In the genomic region with DNA sequence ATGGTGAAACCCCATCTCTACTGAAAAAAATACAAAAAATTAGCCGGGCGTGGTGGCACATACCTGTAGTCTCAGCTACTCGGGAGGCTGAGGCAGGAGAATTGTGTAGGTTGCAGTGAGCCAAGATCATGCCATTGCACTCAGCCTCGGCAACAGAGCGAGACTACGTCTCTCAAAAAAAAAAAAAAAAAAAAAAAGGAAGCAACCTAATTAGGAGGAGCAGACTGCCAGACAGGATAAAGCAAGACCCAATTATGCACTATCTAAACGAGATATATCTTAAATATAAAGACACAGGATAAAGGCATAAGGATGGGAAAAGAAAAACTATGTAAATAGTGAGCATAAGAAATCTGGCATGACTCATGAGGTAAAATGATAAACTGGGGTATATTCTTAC, we compare ENCODE assay signal across 1 cellular context.
TF ChIP-seq lines count a peak whose summit lies in the region.

No MANE protein-coding gene starts in this region.

TF ChIP-seq in HepG2, 621 proteins besides CTCF, POLR2A, EP300 and RAD21:
- TF ChIP-seq ZNF773 (CRISPR knock-in tag; IDR thresholded peaks at IDR 0.05; ENCODE audit: borderline replicate concordance) (no peak), ZNF562 (CRISPR knock-in tag; IDR thresholded peaks at IDR 0.05; ENCODE audit: borderline replicate concordance) (no peak), ZNF782 (CRISPR knock-in tag; IDR thresholded peaks at IDR 0.05; ENCODE audit: borderline replicate concordance) (no peak), ELF4 (CRISPR knock-in tag; IDR thresholded peaks at IDR 0.05; ENCODE audit: borderline replicate concordance) (0 out of 2 replicates have a peak, but pooled peaks have one; percentile 12)
- TF ChIP-seq, protein P1, sequence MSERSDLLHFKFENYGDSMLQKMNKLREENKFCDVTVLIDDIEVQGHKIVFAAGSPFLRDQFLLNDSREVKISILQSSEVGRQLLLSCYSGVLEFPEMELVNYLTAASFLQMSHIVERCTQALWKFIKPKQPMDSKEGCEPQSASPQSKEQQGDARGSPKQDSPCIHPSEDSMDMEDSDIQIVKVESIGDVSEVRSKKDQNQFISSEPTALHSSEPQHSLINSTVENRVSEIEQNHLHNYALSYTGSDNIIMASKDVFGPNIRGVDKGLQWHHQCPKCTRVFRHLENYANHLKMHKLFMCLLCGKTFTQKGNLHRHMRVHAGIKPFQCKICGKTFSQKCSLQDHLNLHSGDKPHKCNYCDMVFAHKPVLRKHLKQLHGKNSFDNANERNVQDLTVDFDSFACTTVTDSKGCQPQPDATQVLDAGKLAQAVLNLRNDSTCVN (CRISPR knock-in tag; IDR thresholded peaks at IDR 0.05; ENCODE audit: borderline replicate concordance) = no peak
